13 cellular contexts compared by ENCODE assay signal in genomic region chr18:76943542-76944339, GRCh38.
DNase-seq lines count a peak whose midpoint lies in the region; ATAC-seq and TF ChIP-seq lines count a peak whose summit lies in the region.
"Had no signal": no experiment of that assay in that cellular context is flagged by ENCODE, and none has a peak within 500 bp of the region (broad histone marks: within the 10 kb centered on the region; RNA-seq: fewer than 3 reads in every experiment).

No MANE protein-coding gene starts in this region.

- CTCF ChIA-PET in CD8-positive, alpha-beta T cell (lab: Charles Lee) = interaction anchor here (1.0 kb wide), 1 partner anchor 40 kb away, joined by 3 read pairs; no protein-coding TSS in a partner anchor

- in situ Hi-C loops in GM13976 (cut with MboI; ENCODE audit: low sequenced_read_pairs, unreplicated experiment) = no loop called here

- H3K27ac Mint-ChIP-seq in glutamatergic neuron (ENCODE audit: unreplicated experiment) = peak overlapping the region; percentile 16
- no peak overlapping the region for H3K27ac Mint-ChIP-seq in CD8-positive, alpha-beta T cell

- peaks cover 3% of the 10 kb centered on the region for H3K27me3 Mint-ChIP-seq in glutamatergic neuron (ENCODE audit: unreplicated experiment)
- H3K27me3 Mint-ChIP-seq in CD8-positive, alpha-beta T cell (ENCODE audit: low read depth) = no peaks in the 10 kb centered on the region

- POLR2A ChIA-PET in CD8-positive, alpha-beta T cell (lab: Charles Lee) = no interaction called here

- H3K36me3 ChIP-seq in SJCRH30 = no peaks in the 10 kb centered on the region
- peaks cover 4% of the 10 kb centered on the region for H3K36me3 ChIP-seq in CD8-positive, alpha-beta T cell (ENCODE audit: insufficient read depth, low read length)

- peaks cover 31% of the 10 kb centered on the region for H3K36me3 Mint-ChIP-seq in glutamatergic neuron (ENCODE audit: unreplicated experiment)
- peaks cover 63% of the 10 kb centered on the region for H3K36me3 Mint-ChIP-seq in CD8-positive, alpha-beta T cell

- H3K4me1 ChIP-seq in SJCRH30 = peaks cover 4% of the 10 kb centered on the region
- H3K4me1 ChIP-seq in CD8-positive, alpha-beta T cell (ENCODE audit: insufficient read depth, low read length) = peaks cover 4% of the 10 kb centered on the region

- H3K4me3 Mint-ChIP-seq in glutamatergic neuron (ENCODE audit: unreplicated experiment) = no peak overlapping the region
- no peak overlapping the region for H3K4me3 Mint-ChIP-seq in CD8-positive, alpha-beta T cell

- H3K9me3 ChIP-seq in SJCRH30 (replicated peaks) = no peaks in the 10 kb centered on the region
- no peaks in the 10 kb centered on the region for H3K9me3 ChIP-seq in CD8-positive, alpha-beta T cell (ENCODE audit: low read length)

- no peak for ATAC-seq in CD8-positive, alpha-beta T cell

- H3K27me3 ChIP-seq in SJCRH30 = no peaks in the 10 kb centered on the region
- H3K27me3 ChIP-seq in CD8-positive, alpha-beta T cell (ENCODE audit: insufficient read depth, low read length) = no peaks in the 10 kb centered on the region

- no peak overlapping the region for H3K4me3 ChIP-seq in SJCRH30
- H3K4me3 ChIP-seq in CD8-positive, alpha-beta T cell (ENCODE audit: low read depth, low read length) = no peak overlapping the region

- TF ChIP-seq CTCF in glutamatergic neuron (IDR thresholded peaks at IDR 0.05; ENCODE audit: partially characterized antibody, unreplicated experiment) (no peak), GM13976 (IDR thresholded peaks at IDR 0.05; ENCODE audit: borderline replicate concordance, control extremely low read depth, extremely low read depth, insufficient read depth, missing control alignments) (no peak)
- TF ChIP-seq CTCF in CD8-positive, alpha-beta T cell (IDR thresholded peaks at IDR 0.05) = no peak

- H3K9me3 Mint-ChIP-seq in glutamatergic neuron (ENCODE audit: unreplicated experiment) = peaks cover 7% of the 10 kb centered on the region
- H3K9me3 Mint-ChIP-seq in CD8-positive, alpha-beta T cell = peaks cover 2% of the 10 kb centered on the region

- H3K27ac ChIP-seq in SJCRH30 = peak overlapping the region; percentile 23; the same call in 1 of the 2 replicates
- no peak overlapping the region for H3K27ac ChIP-seq in CD8-positive, alpha-beta T cell (ENCODE audit: low read depth, low read length)

- DNase-seq in GM04504 (ENCODE audit: low read depth) (peak; percentile 42), SJCRH30 (peak; percentile 52 to 57), glutamatergic neuron (peak; percentile 58), smooth muscle cell of the brain vasculature (ENCODE audit: low read depth, low spot score) (peak; percentile 9), germinal center (ENCODE audit: low spot score) (no peak), NK-92 (lab: John Stamatoyannopoulos, UW; ENCODE audit: unreplicated experiment) (no peak), GM13976 (ENCODE audit: low spot score) (no peak)
- DNase-seq in CD8-positive, alpha-beta T cell = no peak
- DNase-seq: DMS 273 treated with DMSO at 0.1 percent for 48 hours, GOT3, hypothalamus, NCI-H1105, NCI-H446 treated with DMSO at 0.1 percent for 48 hours had no signal

- intact Hi-C loops in CD8-positive, alpha-beta T cell (cut with DNase I, micrococcal nuclease) = no loop called here

- H3K4me1 Mint-ChIP-seq in glutamatergic neuron (ENCODE audit: low read depth, unreplicated experiment) = peaks cover 3% of the 10 kb centered on the region
- H3K4me1 Mint-ChIP-seq in CD8-positive, alpha-beta T cell (ENCODE audit: low read depth) = peaks cover 22% of the 10 kb centered on the region

Comparison
In these comparisons a context has a peak if more than half of its experiments do, and no peak if none do; other contexts are left out.
1. DNase-seq: peak in GM04504 (single experiment), SJCRH30 (2 of 2), glutamatergic neuron (single experiment) and smooth muscle cell of the brain vasculature (single experiment); none in germinal center (single experiment), NK-92 (single experiment), CD8-positive, alpha-beta T cell (0 of 7) and GM13976 (single experiment).